In genomic region chr3:167777356-167777755, GRCh38 we compare ENCODE assay signal across 29 cellular contexts. TPM values are rescaled to one million over a fixed set of nuclear protein-coding genes. Genes with fewer than 3 reads are reported as not detected.
DNase-seq lines count a peak whose midpoint lies in the region; ATAC-seq, FAIRE-seq and TF ChIP-seq lines count a peak whose summit lies in the region.
"Had no signal": no experiment of that assay in that cellular context is flagged by ENCODE, and none has a peak within 500 bp of the region (broad histone marks: within the 10 kb centered on the region; RNA-seq: fewer than 3 reads in every experiment).

No MANE protein-coding gene starts in this region.

- H3K4me1 Mint-ChIP-seq in activated CD8-positive, alpha-beta T cell treated with anti-CD3 and anti-CD28 coated beads for 36 hours (ENCODE audit: low read depth): peaks cover 8% of the 10 kb centered on the region
- H3K4me1 Mint-ChIP-seq in activated CD8-positive, alpha-beta T cell treated with anti-CD3 and anti-CD28 coated beads, Interleukin-2, amount 10 ng/mL, durations not matched to agents 7 days and 5 days (ENCODE audit: low read depth): peaks cover 9% of the 10 kb centered on the region
- H3K4me1 Mint-ChIP-seq in MCF 10A (ENCODE audit: insufficient read depth, unreplicated experiment): no peaks in the 10 kb centered on the region
- H3K4me1 Mint-ChIP-seq: CD14-positive monocyte had no signal

- intact Hi-C loops in activated CD8-positive, alpha-beta T cell treated with anti-CD3 and anti-CD28 coated beads for 36 hours (cut with micrococcal nuclease): no loop called here
- intact Hi-C loops in MCF 10A (cut with micrococcal nuclease): no loop called here

- no peak for ATAC-seq in activated CD8-positive, alpha-beta T cell treated with anti-CD3 and anti-CD28 coated beads for 36 hours
- no peak for ATAC-seq in activated CD8-positive, alpha-beta T cell treated with anti-CD3 and anti-CD28 coated beads, Interleukin-2, amount 10 ng/mL, durations not matched to agents 7 days and 5 days
- ATAC-seq in GM21723 (IDR thresholded peaks at IDR 0.05; ENCODE audit: unreplicated experiment) (peak; percentile 31), HG02884 (IDR thresholded peaks at IDR 0.05; ENCODE audit: unreplicated experiment) (peak; percentile 42), foreskin keratinocyte (peak; percentile 28)
- ATAC-seq: activated naive CD4-positive, alpha-beta T cell treated with anti-CD3 and anti-CD28 coated beads, Interleukin-2, amount 50 U/mL, for 72 hours; Panc1; right cardiac atrium had no signal

- no TSS peak for BruUV-seq in MCF 10A (replicated peaks; lab: Mats Ljungman, UMichigan)

- H3K27ac ChIP-seq in foreskin keratinocyte: no peak overlapping the region
- H3K27ac ChIP-seq: KMS-11, thoracic aorta had no signal

- H3K27me3 Mint-ChIP-seq in activated CD8-positive, alpha-beta T cell treated with anti-CD3 and anti-CD28 coated beads for 36 hours: no peaks in the 10 kb centered on the region
- H3K27me3 Mint-ChIP-seq in activated CD8-positive, alpha-beta T cell treated with anti-CD3 and anti-CD28 coated beads, Interleukin-2, amount 10 ng/mL, durations not matched to agents 7 days and 5 days (ENCODE audit: low read depth): no peaks in the 10 kb centered on the region
- no peaks in the 10 kb centered on the region for H3K27me3 Mint-ChIP-seq in MCF 10A (ENCODE audit: insufficient read depth, unreplicated experiment)

- TF ChIP-seq CTCF in activated CD8-positive, alpha-beta T cell treated with anti-CD3 and anti-CD28 coated beads for 36 hours (IDR thresholded peaks at IDR 0.05): no peak
- TF ChIP-seq CTCF in foreskin keratinocyte (conservative IDR thresholded peaks at IDR 0.05): no peak
- no peak for TF ChIP-seq CTCF in MCF 10A (IDR thresholded peaks at IDR 0.05; ENCODE audit: unreplicated experiment)

- CTCF ChIA-PET in activated CD8-positive, alpha-beta T cell treated with anti-CD3 and anti-CD28 coated beads for 36 hours (lab: Charles Lee): no interaction called here
- CTCF ChIA-PET in activated CD8-positive, alpha-beta T cell treated with anti-CD3 and anti-CD28 coated beads, Interleukin-2, amount 10 ng/mL, durations not matched to agents 7 days and 5 days (lab: Charles Lee): no interaction called here
- CTCF ChIA-PET in MCF 10A (lab: Yijun Ruan, JAX): no interaction called here

- FAIRE-seq in GM12892 (lab: Jason Lieb, UNC): no peak
- FAIRE-seq: bronchial epithelial cell, frontal cortex, kidney had no signal

- peaks cover 5% of the 10 kb centered on the region for H3K9me3 Mint-ChIP-seq in activated CD8-positive, alpha-beta T cell treated with anti-CD3 and anti-CD28 coated beads for 36 hours
- no peaks in the 10 kb centered on the region for H3K9me3 Mint-ChIP-seq in activated CD8-positive, alpha-beta T cell treated with anti-CD3 and anti-CD28 coated beads, Interleukin-2, amount 10 ng/mL, durations not matched to agents 7 days and 5 days (ENCODE audit: insufficient read depth)
- H3K9me3 Mint-ChIP-seq in MCF 10A (ENCODE audit: unreplicated experiment): no peaks in the 10 kb centered on the region
- H3K9me3 Mint-ChIP-seq: activated T-helper 2 cell treated with anti-CD3 and anti-CD28 coated beads, Interferon-gamma antibody, Interleukin-2, Interleukin-4, amounts not matched to agents 10 μg/mL and 5 μg/mL and 100 μg/mL, durations not matched to agents 14 hours and 24 hours and 36 hours had no signal

- DNase-seq in activated CD8-positive, alpha-beta T cell treated with anti-CD3 and anti-CD28 coated beads for 36 hours: peak; percentile 2
- DNase-seq in activated CD8-positive, alpha-beta T cell treated with anti-CD3 and anti-CD28 coated beads, Interleukin-2, amount 10 ng/mL, durations not matched to agents 7 days and 5 days: no peak
- no peak for DNase-seq in foreskin keratinocyte
- no peak for DNase-seq in MCF 10A (ENCODE audit: unreplicated experiment)
- no peak for DNase-seq in GM12892 (ENCODE audit: insufficient read length)
- no peak for DNase-seq in activated CD4-positive, CD25-positive, alpha-beta regulatory T cell (lab: John Stamatoyannopoulos, UW)
- DNase-seq: 8988T; activated CD4-positive, alpha-beta T cell treated with anti-CD3 and anti-CD28 coated beads for 1 hour; activated T-cell treated with anti-CD3 and anti-CD28 coated beads for 4 hours; anterior cingulate cortex; GOT3; kidney; MM.1S; NCI-H1105 treated with DMSO at 0.1 percent for 48 hours; NCI-H1930; NCI-H2171 treated with DMSO at 0.1 percent for 48 hours; right cardiac atrium; SHP77; stimulated activated naive CD4-positive, alpha-beta T cell treated with Interleukin-2 at 50 U/mL for 16 hours had no signal

- no peak overlapping the region for H3K27ac Mint-ChIP-seq in activated CD8-positive, alpha-beta T cell treated with anti-CD3 and anti-CD28 coated beads for 36 hours
- no peak overlapping the region for H3K27ac Mint-ChIP-seq in activated CD8-positive, alpha-beta T cell treated with anti-CD3 and anti-CD28 coated beads, Interleukin-2, amount 10 ng/mL, durations not matched to agents 7 days and 5 days
- H3K27ac Mint-ChIP-seq in MCF 10A (ENCODE audit: low read depth, unreplicated experiment): no peak overlapping the region
- H3K27ac Mint-ChIP-seq: activated naive CD4-positive, alpha-beta T cell treated with anti-CD3 and anti-CD28 coated beads, Interleukin-2, amount 50 U/mL, for 72 hours; activated T-helper 2 cell treated with anti-CD3 and anti-CD28 coated beads, Interferon-gamma antibody, Interleukin-2, Interleukin-4, amounts not matched to agents 10 μg/mL and 5 μg/mL and 100 μg/mL, durations not matched to agents 14 hours and 24 hours and 36 hours; CD14-positive monocyte had no signal

- H3K27me3 ChIP-seq in foreskin keratinocyte: no peaks in the 10 kb centered on the region

- no peaks in the 10 kb centered on the region for H3K4me1 ChIP-seq in foreskin keratinocyte

- no peak overlapping the region for H3K4me3 Mint-ChIP-seq in activated CD8-positive, alpha-beta T cell treated with anti-CD3 and anti-CD28 coated beads for 36 hours
- no peak overlapping the region for H3K4me3 Mint-ChIP-seq in activated CD8-positive, alpha-beta T cell treated with anti-CD3 and anti-CD28 coated beads, Interleukin-2, amount 10 ng/mL, durations not matched to agents 7 days and 5 days
- H3K4me3 Mint-ChIP-seq in MCF 10A (ENCODE audit: unreplicated experiment): no peak overlapping the region
- H3K4me3 Mint-ChIP-seq: CD14-positive monocyte had no signal

- POLR2A ChIA-PET in activated CD8-positive, alpha-beta T cell treated with anti-CD3 and anti-CD28 coated beads for 36 hours (lab: Charles Lee): no interaction called here
- POLR2A ChIA-PET in activated CD8-positive, alpha-beta T cell treated with anti-CD3 and anti-CD28 coated beads, Interleukin-2, amount 10 ng/mL, durations not matched to agents 7 days and 5 days (lab: Charles Lee): no interaction called here
- POLR2A ChIA-PET in MCF 10A (lab: Yijun Ruan, JAX): no interaction called here

- no peak for TF ChIP-seq POLR2A in GM12892 (IDR thresholded peaks at IDR 0.05; ENCODE audit: low read depth, low read length)

- H3K36me3 Mint-ChIP-seq in activated CD8-positive, alpha-beta T cell treated with anti-CD3 and anti-CD28 coated beads for 36 hours (ENCODE audit: low read depth): no peaks in the 10 kb centered on the region
- no peaks in the 10 kb centered on the region for H3K36me3 Mint-ChIP-seq in activated CD8-positive, alpha-beta T cell treated with anti-CD3 and anti-CD28 coated beads, Interleukin-2, amount 10 ng/mL, durations not matched to agents 7 days and 5 days (ENCODE audit: low read depth)
- no peaks in the 10 kb centered on the region for H3K36me3 Mint-ChIP-seq in MCF 10A (ENCODE audit: insufficient read depth, unreplicated experiment)
- H3K36me3 Mint-ChIP-seq: CD14-positive monocyte had no signal

RNA-seq across cellular contexts. Expression of gene SERPINI1, which starts 41.8 kb away (rescaled TPM):
- total RNA-seq in activated CD8-positive, alpha-beta T cell treated with anti-CD3 and anti-CD28 coated beads for 36 hours: 1 to 10 TPM in 1 of 2 experiments, under 1 TPM in 1; 0.83 to 1.0 TPM
- total RNA-seq in activated CD8-positive, alpha-beta T cell treated with anti-CD3 and anti-CD28 coated beads, Interleukin-2, amount 10 ng/mL, durations not matched to agents 7 days and 5 days: 1 to 10 TPM; 1.2 to 1.7 TPM
- total RNA-seq in foreskin keratinocyte (3.0 and 4.1 TPM in 2 replicates), MCF 10A (2022) (2.5 and 2.6 TPM in 2 replicates)
- 2.4 and 3.4 TPM in 2 replicates for polyA plus RNA-seq in foreskin keratinocyte
- polyA plus RNA-seq in GM12892 (2012; ENCODE audit: missing spikeins): 3.8 TPM

RNA-seq across cellular contexts. Expression of gene PDCD10, which starts 42.7 kb away (rescaled TPM):
- total RNA-seq in activated CD8-positive, alpha-beta T cell treated with anti-CD3 and anti-CD28 coated beads for 36 hours: 10 to 100 TPM; 68.9 to 74.0 TPM
- total RNA-seq in activated CD8-positive, alpha-beta T cell treated with anti-CD3 and anti-CD28 coated beads, Interleukin-2, amount 10 ng/mL, durations not matched to agents 7 days and 5 days: 10 to 100 TPM; 69.6 to 72.2 TPM
- total RNA-seq in foreskin keratinocyte (82.7 and 83.5 TPM in 2 replicates), MCF 10A (2022) (62.9 and 63.3 TPM in 2 replicates)
- 68.2 and 83.4 TPM in 2 replicates for polyA plus RNA-seq in foreskin keratinocyte
- polyA plus RNA-seq in GM12892 (2012; ENCODE audit: missing spikeins): 99.8 TPM

Comparison
In these comparisons a context has a peak if more than half of its experiments do, and no peak if none do; other contexts are left out.
1. ATAC-seq: peak in GM21723 (single experiment), HG02884 (single experiment) and foreskin keratinocyte (single experiment); none in activated CD8-positive, alpha-beta T cell treated with anti-CD3 and anti-CD28 coated beads for 36 hours (single experiment) and activated CD8-positive, alpha-beta T cell treated with anti-CD3 and anti-CD28 coated beads, Interleukin-2, amount 10 ng/mL, durations not matched to agents 7 days and 5 days (single experiment).